9 cellular contexts compared by ENCODE assay signal in genomic region chr22:37198290-37199102, GRCh38. TPM values are rescaled to one million over a fixed set of nuclear protein-coding genes. Genes with fewer than 3 reads are reported as not detected.
DNase-seq lines count a peak whose midpoint lies in the region; ATAC-seq and TF ChIP-seq lines count a peak whose summit lies in the region.
"Had no signal": no experiment of that assay in that cellular context is flagged by ENCODE, and none has a peak within 500 bp of the region (broad histone marks: within the 10 kb centered on the region; RNA-seq: fewer than 3 reads in every experiment).

No MANE protein-coding gene starts in this region.

- intact Hi-C loops in Calu3 (cut with micrococcal nuclease; ENCODE audit: unreplicated experiment) = loop anchor here (1.0 to 5.0 kb wide), 2 partner anchors 32 to 121 kb away; no protein-coding TSS in a partner anchor
- intact Hi-C loops in HCT116 (cut with micrococcal nuclease) = loop anchor here (1.0 to 10.0 kb wide), 7 partner anchors 32 to 652 kb away; no protein-coding TSS in a partner anchor
- intact Hi-C loops in activated CD4-positive, alpha-beta memory T cell treated with anti-CD3 and anti-CD28 coated beads for 36 hours (cut with micrococcal nuclease) = loop anchor here (1.0 to 10.0 kb wide), 13 partner anchors 20 to 416 kb away; no protein-coding TSS in a partner anchor

- ATAC-seq in HCT116 (peak; percentile 38), HG03095 (IDR thresholded peaks at IDR 0.05; ENCODE audit: unreplicated experiment) (no peak)

- H3K4me3 ChIP-seq in HCT116 (replicated peaks in 1 of 2; ENCODE audit: low read depth in 1 of 2, low read length in 2 of 2) = peak overlapping the region; percentile 77 to 82
- peak overlapping the region; percentile 59 to 85 (median 79) for H3K4me3 ChIP-seq in liver (ENCODE audit: low read depth in 1 of 3, low read length in 3 of 3)

- H3K36me3 ChIP-seq in HCT116 (ENCODE audit: control insufficient read depth in 1 of 2, insufficient read depth in 2 of 2, low read length in 2 of 2) = no peaks in the 10 kb centered on the region
- H3K36me3 ChIP-seq in liver (ENCODE audit: control insufficient read depth in 4 of 4, insufficient read depth in 3 of 4, low read depth in 1 of 4, low read length in 3 of 4) = no peaks in the 10 kb centered on the region

- no peaks in the 10 kb centered on the region for H3K9me2 ChIP-seq in HCT116 (ENCODE audit: insufficient read depth)

- BruUV-seq in Calu3 (replicated peaks; lab: Mats Ljungman, UMichigan) (no TSS peak), HCT116 (replicated peaks; lab: Mats Ljungman, UMichigan) (no TSS peak)

- no peak for TF ChIP-seq POLR2A in HCT116 (IDR thresholded peaks at IDR 0.05; ENCODE audit: borderline replicate concordance, extremely low read depth, insufficient read depth, insufficient read length)

- peak overlapping the region; percentile 91 for H3K27ac Mint-ChIP-seq in Calu3 (ENCODE audit: unreplicated experiment)
- H3K27ac Mint-ChIP-seq in activated CD4-positive, alpha-beta memory T cell treated with anti-CD3 and anti-CD28 coated beads for 36 hours = peak overlapping the region; percentile 96

- POLR2A ChIA-PET in HCT116 (lab: Charles Lee) = interaction anchor here (1.1 to 4.4 kb wide), 2 partner anchors 9 to 11 kb away, joined by 4 to 29 read pairs; partner anchors contain the start of gene C1QTNF6
- POLR2A ChIA-PET in activated CD4-positive, alpha-beta memory T cell treated with anti-CD3 and anti-CD28 coated beads for 36 hours (lab: Charles Lee) = interaction anchor here (0.6 to 3.9 kb wide), 16 partner anchors 20 to 422 kb away, joined by 3 to 25 read pairs (median 6); partner anchors contain the start of genes IFT27, IL2RB and RAC2

- 2% methylated on average over 51 of the region's 51 CpGs for WGBS in liver

- no peak for TF ChIP-seq RAD21 in HCT116 (IDR thresholded peaks at IDR 0.05; ENCODE audit: low read depth)
- TF ChIP-seq RAD21 in liver (IDR thresholded peaks at IDR 0.05) = peak; percentile 79 to 80

- H3K9me3 Mint-ChIP-seq in Calu3 (ENCODE audit: low read depth, unreplicated experiment) = no peaks in the 10 kb centered on the region
- H3K9me3 Mint-ChIP-seq in activated CD4-positive, alpha-beta memory T cell treated with anti-CD3 and anti-CD28 coated beads for 36 hours = no peaks in the 10 kb centered on the region

- H3K27ac ChIP-seq in HCT116 (ENCODE audit: low read depth, low read length) (peak overlapping the region; percentile 94), liver (ENCODE audit: low read depth in 1 of 2, low read length in 2 of 2) (peak overlapping the region; percentile 96)

- H3K9me3 ChIP-seq in HCT116 (ENCODE audit: control insufficient read depth in 1 of 2, insufficient read depth in 1 of 2, low read depth in 1 of 2, low read length in 2 of 2) = no peaks in the 10 kb centered on the region
- no peaks in the 10 kb centered on the region for H3K9me3 ChIP-seq in liver (ENCODE audit: control insufficient read depth in 4 of 4, low read length in 3 of 4)

- peak overlapping the region; percentile 93 for H3K9ac ChIP-seq in HCT116 (ENCODE audit: low read length)
- H3K9ac ChIP-seq in liver (ENCODE audit: low read depth in 1 of 2, low read length in 2 of 2) = peak overlapping the region; percentile 72 to 100

- no peaks in the 10 kb centered on the region for H4K20me1 ChIP-seq in HCT116 (ENCODE audit: insufficient read depth)

- H2AFZ ChIP-seq in HCT116 (ENCODE audit: low read depth, low read length, poor library complexity, severe bottlenecking) = no peak overlapping the region

- peaks cover 21% of the 10 kb centered on the region for H3K36me3 Mint-ChIP-seq in Calu3 (ENCODE audit: insufficient read depth, unreplicated experiment)
- H3K36me3 Mint-ChIP-seq in activated CD4-positive, alpha-beta memory T cell treated with anti-CD3 and anti-CD28 coated beads for 36 hours = no peaks in the 10 kb centered on the region

- peak overlapping the region; percentile 85 for H3K4me3 Mint-ChIP-seq in Calu3 (ENCODE audit: low read depth, unreplicated experiment)
- H3K4me3 Mint-ChIP-seq in activated CD4-positive, alpha-beta memory T cell treated with anti-CD3 and anti-CD28 coated beads for 36 hours = peak overlapping the region; percentile 85

- TF ChIP-seq CTCF in Calu3 (IDR thresholded peaks at IDR 0.05; ENCODE audit: unreplicated experiment) (peak; percentile 87), HCT116 (IDR thresholded peaks at IDR 0.05 in 2 of 3, conservative IDR thresholded peaks at IDR 0.05 in 1 of 3; ENCODE audit: borderline replicate concordance in 1 of 3, insufficient read depth in 1 of 3, low read depth in 2 of 3, low read length in 2 of 3) (peak in 2 of 3 experiments; percentile 76 to 83; a peak in 4 of 6 replicates), liver (IDR thresholded peaks at IDR 0.05; ENCODE audit: low read depth, low read length, missing input control) (peak; percentile 72)

- peaks cover 38 to 69% of the 10 kb centered on the region in 2 experiments for H3K4me1 ChIP-seq in HCT116 (ENCODE audit: control insufficient read depth in 1 of 2, insufficient read depth in 2 of 2, low read length in 2 of 2)
- peaks cover 26 to 56% (median 42%) of the 10 kb centered on the region in 4 donors for H3K4me1 ChIP-seq in liver (ENCODE audit: control insufficient read depth in 4 of 4, insufficient read depth in 4 of 4, low read length in 3 of 4)

- RAD21 ChIA-PET in HCT116 (lab: Charles Lee; ENCODE audit: low non-redundant PET in 1 of 2, low total read pairs in 2 of 2, uncharacterized antibody in 2 of 2, unreplicated experiment in 2 of 2) = interaction anchor here in 1 of 2 experiments (1.0 to 1.5 kb wide), 4 partner anchors 10 to 32 kb away, joined by 3 to 7 read pairs (median 4); no protein-coding TSS in a partner anchor

- DNase-seq in Calu3 (peak; percentile 93), HCT116 (ENCODE audit: low read depth, low spot score) (peak; percentile 57), NCI-H446 treated with DMSO at 0.1 percent for 48 hours (lab: John Stamatoyannopoulos, UW) (peak; percentile 27), dermis microvascular lymphatic vessel endothelial cell (ENCODE audit: low read depth in 2 of 2) (peak; percentile 69 to 79)
- peak; percentile 96 for DNase-seq in activated CD4-positive, alpha-beta memory T cell treated with anti-CD3 and anti-CD28 coated beads for 36 hours
- DNase-seq in stimulated activated CD4-positive, alpha-beta T cell treated with anti-CD3 and anti-CD28 coated beads, Interleukin-2, amount 100 ng/mL, for 48 hours = peak; percentile 97 to 98

- H3K27me3 ChIP-seq in HCT116 (ENCODE audit: insufficient read depth, low read length) (no peaks in the 10 kb centered on the region), liver (ENCODE audit: control insufficient read depth in 4 of 4, insufficient read depth in 4 of 4, low read length in 3 of 4) (no peaks in the 10 kb centered on the region)

- no peaks in the 10 kb centered on the region for H3K27me3 Mint-ChIP-seq in Calu3 (ENCODE audit: unreplicated experiment)
- H3K27me3 Mint-ChIP-seq in activated CD4-positive, alpha-beta memory T cell treated with anti-CD3 and anti-CD28 coated beads for 36 hours = no peaks in the 10 kb centered on the region

- no peaks in the 10 kb centered on the region for H3K79me2 ChIP-seq in HCT116 (ENCODE audit: insufficient read depth, low read length)

- peak overlapping the region; percentile 94 for H3K4me2 ChIP-seq in HCT116 (ENCODE audit: low read length)

- peaks cover 44% of the 10 kb centered on the region for H3K4me1 Mint-ChIP-seq in Calu3 (ENCODE audit: low read depth, unreplicated experiment)
- peaks cover 51% of the 10 kb centered on the region for H3K4me1 Mint-ChIP-seq in activated CD4-positive, alpha-beta memory T cell treated with anti-CD3 and anti-CD28 coated beads for 36 hours (ENCODE audit: low read depth)

- CTCF ChIA-PET in Calu3 (lab: Charles Lee) (interaction anchor here (0.6 to 2.0 kb wide), 9 partner anchors 9 to 75 kb away, joined by 3 to 12 read pairs (median 6); partner anchors contain the start of gene C1QTNF6), HCT116 (lab: Charles Lee) (interaction anchor here (0.7 to 3.7 kb wide), 26 partner anchors 9 to 422 kb away, joined by 3 to 22 read pairs (median 4); partner anchors contain the start of genes C1QTNF6 and IFT27)
- CTCF ChIA-PET in activated CD4-positive, alpha-beta memory T cell treated with anti-CD3 and anti-CD28 coated beads for 36 hours (lab: Charles Lee) = interaction anchor here (0.8 to 5.6 kb wide), 50 partner anchors 10 to 342 kb away, joined by 3 to 79 read pairs (median 7); partner anchors contain the start of genes C1QTNF6, IL2RB, MFNG and MPST

TF ChIP-seq in HCT116, 20 proteins besides CTCF, POLR2A, EP300 and RAD21 (continues in another document):
- TF ChIP-seq TCF7L2 (IDR thresholded peaks at IDR 0.05; ENCODE audit: borderline replicate concordance, extremely low read depth, insufficient read depth, insufficient read length) (no peak), POLR2AphosphoS5 (IDR thresholded peaks at IDR 0.05; ENCODE audit: low read depth, low read length) (0 out of 2 replicates have a peak, but pooled peaks have one; percentile 24)

TF ChIP-seq in liver, 16 proteins besides CTCF, POLR2A, EP300 and RAD21 (continues in another document):
- TF ChIP-seq FOXA2 (IDR thresholded peaks at IDR 0.05) = peak; percentile 39

RNA-seq across cellular contexts. Expression of gene C1QTNF6, which starts 10.4 kb away (rescaled TPM):
- total RNA-seq in Calu3 (2022) = 6.2 and 7.5 TPM in 2 replicates
- total RNA-seq in HCT116 (2021; ENCODE audit: unreplicated experiment) = 15.2 TPM
- 9.4 and 13.4 TPM in 2 replicates for polyA plus RNA-seq in HCT116 (2012)
- 10 to 100 TPM; 11.1 to 13.0 TPM for total RNA-seq in activated CD4-positive, alpha-beta memory T cell treated with anti-CD3 and anti-CD28 coated beads for 36 hours
- 5.0 and 6.6 TPM in 2 replicates for total RNA-seq in dermis microvascular lymphatic vessel endothelial cell
- total RNA-seq in liver = 1 to 10 TPM; 3.7 to 4.2 TPM
- 1 to 10 TPM; 3.1 to 4.5 TPM for polyA plus RNA-seq in liver

RNA-seq across cellular contexts. Expression of gene SSTR3, which starts 13.8 kb away (rescaled TPM):
- total RNA-seq in Calu3 (2022) (not detected in 2 replicates), HCT116 (2021; ENCODE audit: unreplicated experiment) (not detected), dermis microvascular lymphatic vessel endothelial cell (not detected in 2 replicates), liver (under 1 TPM in 1 of 2 donors, not detected in 1; 0.19 TPM)
- 0.04 TPM in 1 of 2 replicates, not detected in the other for polyA plus RNA-seq in HCT116 (2012)
- 1 to 10 TPM; 8.5 to 9.3 TPM for total RNA-seq in activated CD4-positive, alpha-beta memory T cell treated with anti-CD3 and anti-CD28 coated beads for 36 hours
- not detected for polyA plus RNA-seq in liver
- total RNA-seq: pulmonary artery endothelial cell had no signal

RNA-seq across cellular contexts. Expression of gene RAC2, which starts 45.6 kb away (rescaled TPM):
- total RNA-seq in Calu3 (2022) = 21.0 and 24.0 TPM in 2 replicates
- total RNA-seq in HCT116 (2021; ENCODE audit: unreplicated experiment) = 62.0 TPM
- polyA plus RNA-seq in HCT116 (2012) = 122 and 124 TPM in 2 replicates
- 100 to 1,000 TPM; 714 to 727 TPM for total RNA-seq in activated CD4-positive, alpha-beta memory T cell treated with anti-CD3 and anti-CD28 coated beads for 36 hours
- 11.8 and 12.8 TPM in 2 replicates for total RNA-seq in dermis microvascular lymphatic vessel endothelial cell
- total RNA-seq in liver = 10 to 100 TPM in 1 of 2 donors, 1 to 10 TPM in 1; 4.0 to 15.0 TPM
- 1 to 10 TPM; 6.1 to 8.7 TPM for polyA plus RNA-seq in liver

RNA-seq across cellular contexts. Expression of gene IL2RB, which starts 48.8 kb away (rescaled TPM):
- total RNA-seq in Calu3 (2022) = not detected in 2 replicates
- total RNA-seq in HCT116 (2021; ENCODE audit: unreplicated experiment) = 0.30 TPM
- polyA plus RNA-seq in HCT116 (2012) = 0.20 and 0.21 TPM in 2 replicates
- total RNA-seq in activated CD4-positive, alpha-beta memory T cell treated with anti-CD3 and anti-CD28 coated beads for 36 hours = 100 to 1,000 TPM; 306 to 310 TPM
- total RNA-seq in dermis microvascular lymphatic vessel endothelial cell = not detected in 2 replicates
- 1 to 10 TPM; 1.1 to 1.8 TPM for total RNA-seq in liver
- polyA plus RNA-seq in liver = 1 to 10 TPM; 1.3 TPM

Comparison
In these comparisons a context has a peak if more than half of its experiments do, and no peak if none do; other contexts are left out.
1. DNase-seq: peak in every context shown above with its lines; median percentile 98 in stimulated activated CD4-positive, alpha-beta T cell treated with anti-CD3 and anti-CD28 coated beads, Interleukin-2, amount 100 ng/mL, for 48 hours; 96 in activated CD4-positive, alpha-beta memory T cell treated with anti-CD3 and anti-CD28 coated beads for 36 hours; 93 in Calu3; 74 in dermis microvascular lymphatic vessel endothelial cell; 57 in HCT116; 27 in NCI-H446 treated with DMSO at 0.1 percent for 48 hours.
2. RNA of gene RAC2, which starts 45.6 kb away (total RNA-seq): 714 to 727 TPM in activated CD4-positive, alpha-beta memory T cell treated with anti-CD3 and anti-CD28 coated beads for 36 hours; 62.0 TPM in HCT116 (single experiment), 21.0 to 24.0 TPM in Calu3, 4.0 to 15.0 TPM in liver and 11.8 to 12.8 TPM in dermis microvascular lymphatic vessel endothelial cell; every median in the first group is over 10 times any median in the second.
3. Peak in every context shown above with its lines, with median percentiles within 50 percentile points of each other: CTCF ChIP-seq.